ENCODE assay signal across 1 cellular context in genomic region chr21:42847051-42847707, GRCh38.
TF ChIP-seq lines count a peak whose summit lies in the region.

No MANE protein-coding gene starts in this region.

TF ChIP-seq in K562, 482 proteins besides CTCF, POLR2A, EP300 and RAD21 (continued from another document):
- TF ChIP-seq ZNF280B (CRISPR knock-in tag; IDR thresholded peaks at IDR 0.05) (no peak), SRSF3 (IDR thresholded peaks at IDR 0.05; ENCODE audit: insufficient read depth, low read length) (no peak), TOE1 (IDR thresholded peaks at IDR 0.05; ENCODE audit: borderline replicate concordance) (no peak), TOE1 (CRISPR knock-in tag; IDR thresholded peaks at IDR 0.05; ENCODE audit: borderline replicate concordance, low read depth) (no peak), ETS2 (tag; IDR thresholded peaks at IDR 0.05; ENCODE audit: borderline replicate concordance, poor library complexity, severe bottlenecking) (no peak)
